In genomic region chr6:107493158-107494057, GRCh38 we compare ENCODE assay signal across 8 cellular contexts. TPM values are rescaled to one million over a fixed set of nuclear protein-coding genes. Genes with fewer than 3 reads are reported as not detected.
DNase-seq lines count a peak whose midpoint lies in the region; ATAC-seq and TF ChIP-seq lines count a peak whose summit lies in the region.

No MANE protein-coding gene starts in this region.

- no peak overlapping the region for H3K27ac Mint-ChIP-seq in T-helper 17 cell
- H3K27ac Mint-ChIP-seq in activated T-helper 2 cell treated with anti-CD3 and anti-CD28 coated beads, Interferon-gamma antibody, Interleukin-2, Interleukin-4, amounts not matched to agents 10 μg/mL and 5 μg/mL and 100 μg/mL, durations not matched to agents 14 hours and 24 hours and 36 hours, result no peak overlapping the region
- no peak overlapping the region for H3K27ac Mint-ChIP-seq in CD8-positive, alpha-beta T cell

- ATAC-seq in heart right ventricle, result peak in 6 of 8 donors; percentile 7 to 34 (median 24)
- no peak for ATAC-seq in T-helper 17 cell
- ATAC-seq in CD8-positive, alpha-beta T cell, result no peak

- no peak for TF ChIP-seq CTCF in heart right ventricle (IDR thresholded peaks at IDR 0.05)
- no peak for TF ChIP-seq CTCF in CD8-positive, alpha-beta T cell (IDR thresholded peaks at IDR 0.05)

- H3K36me3 ChIP-seq in SJCRH30, result no peaks in the 10 kb centered on the region
- no peaks in the 10 kb centered on the region for H3K36me3 ChIP-seq in heart right ventricle
- H3K36me3 ChIP-seq in skeletal muscle tissue (ENCODE audit: control insufficient read depth in 3 of 3, insufficient read depth in 3 of 3, low read length in 3 of 3), result no peaks in the 10 kb centered on the region
- no peaks in the 10 kb centered on the region for H3K36me3 ChIP-seq in CD8-positive, alpha-beta T cell (ENCODE audit: insufficient read depth, low read length)

- H3K9me3 ChIP-seq in SJCRH30 (replicated peaks), result no peaks in the 10 kb centered on the region
- no peaks in the 10 kb centered on the region for H3K9me3 ChIP-seq in heart right ventricle
- no peaks in the 10 kb centered on the region for H3K9me3 ChIP-seq in skeletal muscle tissue (ENCODE audit: control insufficient read depth in 3 of 3, low read length in 3 of 3)
- no peaks in the 10 kb centered on the region for H3K9me3 ChIP-seq in T-helper 17 cell (ENCODE audit: control insufficient read depth, low read length, poor library complexity, severe bottlenecking)
- H3K9me3 ChIP-seq in CD8-positive, alpha-beta T cell (ENCODE audit: low read length), result no peaks in the 10 kb centered on the region

- H3K9ac ChIP-seq in skeletal muscle tissue (ENCODE audit: low read depth in 1 of 3, low read length in 3 of 3), result peak overlapping the region; percentile 62 to 83 (median 82)

- peak overlapping the region; percentile 26 for H3K27ac ChIP-seq in SJCRH30
- peak overlapping the region; percentile 74 to 92 (median 88) for H3K27ac ChIP-seq in heart right ventricle
- H3K27ac ChIP-seq in skeletal muscle tissue (ENCODE audit: low read depth, low read length), result peak overlapping the region; percentile 84
- H3K27ac ChIP-seq in CD8-positive, alpha-beta T cell (ENCODE audit: low read depth, low read length), result no peak overlapping the region

- peak; percentile 16 for DNase-seq in LHCN-M2 (ENCODE audit: low read depth)
- peak; percentile 73 to 90 for DNase-seq in SJCRH30
- DNase-seq in heart right ventricle, result peak in 1 of 2 donors; percentile 16
- DNase-seq in T-helper 17 cell, result no peak
- no peak for DNase-seq in activated T-helper 2 cell treated with anti-CD3 and anti-CD28 coated beads, Interferon-gamma antibody, Interleukin-2, Interleukin-4, amounts not matched to agents 10 μg/mL and 5 μg/mL and 100 μg/mL, durations not matched to agents 14 hours and 24 hours and 36 hours (ENCODE audit: low spot score)
- DNase-seq in activated CD4-positive, alpha-beta T cell treated with anti-CD3 and anti-CD28 coated beads, Interleukin-2, amount 50 U/mL, for 1 hour, result no peak
- DNase-seq in CD8-positive, alpha-beta T cell, result no peak

- 18 to 23% methylated on average over 12 of the region's 12 CpGs for WGBS in heart right ventricle, 2 donors

- CTCF ChIA-PET in CD8-positive, alpha-beta T cell (lab: Charles Lee), result interaction anchor here (0.7 to 1.2 kb wide), 3 partner anchors 11 to 193 kb away, joined by 3 to 4 read pairs (median 4); no protein-coding TSS in a partner anchor

- H3K27me3 ChIP-seq in SJCRH30 (no peaks in the 10 kb centered on the region), heart right ventricle (peaks cover 0 to 46% (median 0%) of the 10 kb centered on the region in 7 donors), skeletal muscle tissue (ENCODE audit: control insufficient read depth in 3 of 3, insufficient read depth in 3 of 3, low read length in 3 of 3) (no peaks in the 10 kb centered on the region)
- H3K27me3 ChIP-seq in CD8-positive, alpha-beta T cell (ENCODE audit: insufficient read depth, low read length), result peaks cover 23% of the 10 kb centered on the region

- H3K4me3 ChIP-seq in SJCRH30 (peak overlapping the region; percentile 88; the same call in 1 of the 2 replicates), heart right ventricle (peak overlapping the region in 9 of 10 donors; percentile 66 to 89 (median 82)), skeletal muscle tissue (ENCODE audit: low read length in 3 of 3) (peak overlapping the region; percentile 84 to 89 (median 86))
- no peak overlapping the region for H3K4me3 ChIP-seq in CD8-positive, alpha-beta T cell (ENCODE audit: low read depth, low read length)

- H3K27me3 Mint-ChIP-seq in T-helper 17 cell, result peaks cover 27% of the 10 kb centered on the region
- H3K27me3 Mint-ChIP-seq in activated T-helper 2 cell treated with anti-CD3 and anti-CD28 coated beads, Interferon-gamma antibody, Interleukin-2, Interleukin-4, amounts not matched to agents 10 μg/mL and 5 μg/mL and 100 μg/mL, durations not matched to agents 14 hours and 24 hours and 36 hours (ENCODE audit: low read depth), result peaks cover 47% of the 10 kb centered on the region
- H3K27me3 Mint-ChIP-seq in CD8-positive, alpha-beta T cell (ENCODE audit: low read depth), result peaks cover 11% of the 10 kb centered on the region

- intact Hi-C loops in heart right ventricle (cut with DNase I), result loop anchor here in 8 of 10 donors (2.0 to 10.0 kb wide), 14 partner anchors 36 to 181 kb away; partner anchors contain the start of gene PDSS2 (in 1 of the 8)
- intact Hi-C loops in activated T-helper 2 cell treated with anti-CD3 and anti-CD28 coated beads, Interferon-gamma antibody, Interleukin-2, Interleukin-4, amounts not matched to agents 10 μg/mL and 5 μg/mL and 100 μg/mL, durations not matched to agents 14 hours and 24 hours and 36 hours (cut with micrococcal nuclease), result loop anchor here (5.0 to 10.0 kb wide), 3 partner anchors 141 to 669 kb away; no protein-coding TSS in a partner anchor
- intact Hi-C loops in CD8-positive, alpha-beta T cell (cut with DNase I, micrococcal nuclease), result no loop called here

- H3K9me3 Mint-ChIP-seq in activated T-helper 2 cell treated with anti-CD3 and anti-CD28 coated beads, Interferon-gamma antibody, Interleukin-2, Interleukin-4, amounts not matched to agents 10 μg/mL and 5 μg/mL and 100 μg/mL, durations not matched to agents 14 hours and 24 hours and 36 hours, result no peaks in the 10 kb centered on the region
- no peaks in the 10 kb centered on the region for H3K9me3 Mint-ChIP-seq in CD8-positive, alpha-beta T cell

- H3K4me1 Mint-ChIP-seq in T-helper 17 cell, result peaks cover 14% of the 10 kb centered on the region
- peaks cover 14% of the 10 kb centered on the region for H3K4me1 Mint-ChIP-seq in activated T-helper 2 cell treated with anti-CD3 and anti-CD28 coated beads, Interferon-gamma antibody, Interleukin-2, Interleukin-4, amounts not matched to agents 10 μg/mL and 5 μg/mL and 100 μg/mL, durations not matched to agents 14 hours and 24 hours and 36 hours (ENCODE audit: low read depth)
- peaks cover 11% of the 10 kb centered on the region for H3K4me1 Mint-ChIP-seq in CD8-positive, alpha-beta T cell (ENCODE audit: low read depth)

- H3K36me3 Mint-ChIP-seq in T-helper 17 cell (ENCODE audit: low read depth), result peaks cover 6% of the 10 kb centered on the region
- no peaks in the 10 kb centered on the region for H3K36me3 Mint-ChIP-seq in activated T-helper 2 cell treated with anti-CD3 and anti-CD28 coated beads, Interferon-gamma antibody, Interleukin-2, Interleukin-4, amounts not matched to agents 10 μg/mL and 5 μg/mL and 100 μg/mL, durations not matched to agents 14 hours and 24 hours and 36 hours (ENCODE audit: low read depth)
- peaks cover 3% of the 10 kb centered on the region for H3K36me3 Mint-ChIP-seq in CD8-positive, alpha-beta T cell

- POLR2A ChIA-PET in CD8-positive, alpha-beta T cell (lab: Charles Lee), result interaction anchor here (1.3 kb wide), 1 partner anchor 34 kb away, joined by 4 read pairs; the partner anchor contains the start of gene PDSS2

- peaks cover 42% of the 10 kb centered on the region for H3K4me1 ChIP-seq in SJCRH30
- peaks cover 5 to 74% (median 63%) of the 10 kb centered on the region in 9 donors for H3K4me1 ChIP-seq in heart right ventricle
- peaks cover 35 to 54% (median 53%) of the 10 kb centered on the region in 3 donors for H3K4me1 ChIP-seq in skeletal muscle tissue (ENCODE audit: control insufficient read depth in 3 of 3, insufficient read depth in 3 of 3, low read length in 3 of 3)
- peaks cover 20% of the 10 kb centered on the region for H3K4me1 ChIP-seq in CD8-positive, alpha-beta T cell (ENCODE audit: insufficient read depth, low read length)

- no peak overlapping the region for H3K4me3 Mint-ChIP-seq in T-helper 17 cell
- no peak overlapping the region for H3K4me3 Mint-ChIP-seq in activated T-helper 2 cell treated with anti-CD3 and anti-CD28 coated beads, Interferon-gamma antibody, Interleukin-2, Interleukin-4, amounts not matched to agents 10 μg/mL and 5 μg/mL and 100 μg/mL, durations not matched to agents 14 hours and 24 hours and 36 hours (ENCODE audit: low read depth)
- H3K4me3 Mint-ChIP-seq in CD8-positive, alpha-beta T cell, result no peak overlapping the region

RNA-seq across cellular contexts. Expression of gene SOBP, which starts 3.5 kb away (rescaled TPM):
- total RNA-seq in LHCN-M2 (2014; rRNA removed) (under 0.01 and 0.19 TPM in 2 replicates), heart right ventricle (10 to 100 TPM; 11.1 to 25.3 (median 19.6) TPM), skeletal muscle tissue (20.4 TPM), T-helper 17 cell (under 1 TPM in 1 of 2 donors, not detected in 1; 0.16 TPM)
- polyA plus RNA-seq in LHCN-M2 (2012), result 0.07 TPM
- 7.0 and 7.8 TPM in 2 replicates for total RNA-seq in SJCRH30 (2014; rRNA removed; shearing (Covaris generic))
- 1 to 10 TPM; 5.2 to 9.7 TPM for polyA plus RNA-seq in heart right ventricle
- total RNA-seq in activated T-helper 2 cell treated with anti-CD3 and anti-CD28 coated beads, Interferon-gamma antibody, Interleukin-2, Interleukin-4, amounts not matched to agents 10 μg/mL and 5 μg/mL and 100 μg/mL, durations not matched to agents 14 hours and 24 hours and 36 hours, result 0.02 and 0.18 TPM in 2 replicates
- under 1 TPM; 0.19 to 0.44 TPM for total RNA-seq in CD8-positive, alpha-beta T cell

RNA-seq across cellular contexts. Expression of gene PDSS2, which starts 34.0 kb away (rescaled TPM):
- total RNA-seq in LHCN-M2 (2014; rRNA removed) (10.7 and 11.0 TPM in 2 replicates), heart right ventricle (10 to 100 TPM; 15.5 to 22.2 (median 19.7) TPM), skeletal muscle tissue (6.8 TPM), T-helper 17 cell (10 to 100 TPM; 11.4 to 12.3 TPM)
- polyA plus RNA-seq in LHCN-M2 (2012), result 5.5 TPM
- 9.3 TPM in 2 replicates for total RNA-seq in SJCRH30 (2014; rRNA removed; shearing (Covaris generic))
- polyA plus RNA-seq in heart right ventricle, result 1 to 10 TPM; 5.5 to 9.2 TPM
- 13.0 and 14.4 TPM in 2 replicates for total RNA-seq in activated T-helper 2 cell treated with anti-CD3 and anti-CD28 coated beads, Interferon-gamma antibody, Interleukin-2, Interleukin-4, amounts not matched to agents 10 μg/mL and 5 μg/mL and 100 μg/mL, durations not matched to agents 14 hours and 24 hours and 36 hours
- total RNA-seq in CD8-positive, alpha-beta T cell, result 1 to 10 TPM; 3.7 to 4.7 TPM

Comparison
In these comparisons a context has a peak if more than half of its experiments do, and no peak if none do; other contexts are left out.
1. DNase-seq: peak in LHCN-M2 (single experiment) and SJCRH30 (2 of 2); none in T-helper 17 cell (0 of 3), activated T-helper 2 cell treated with anti-CD3 and anti-CD28 coated beads, Interferon-gamma antibody, Interleukin-2, Interleukin-4, amounts not matched to agents 10 μg/mL and 5 μg/mL and 100 μg/mL, durations not matched to agents 14 hours and 24 hours and 36 hours (single experiment), activated CD4-positive, alpha-beta T cell treated with anti-CD3 and anti-CD28 coated beads, Interleukin-2, amount 50 U/mL, for 1 hour (single experiment) and CD8-positive, alpha-beta T cell (0 of 7).
2. ATAC-seq: peak in heart right ventricle (6 of 8); none in T-helper 17 cell (single experiment) and CD8-positive, alpha-beta T cell (single experiment).
3. intact Hi-C loops: an anchor here in heart right ventricle (2.0 to 10.0 kb wide) and activated T-helper 2 cell treated with anti-CD3 and anti-CD28 coated beads, Interferon-gamma antibody, Interleukin-2, Interleukin-4, amounts not matched to agents 10 μg/mL and 5 μg/mL and 100 μg/mL, durations not matched to agents 14 hours and 24 hours and 36 hours (5.0 to 10.0 kb wide); none called in CD8-positive, alpha-beta T cell.